ENCODE assay signal across 28 cellular contexts in the genomic region with DNA sequence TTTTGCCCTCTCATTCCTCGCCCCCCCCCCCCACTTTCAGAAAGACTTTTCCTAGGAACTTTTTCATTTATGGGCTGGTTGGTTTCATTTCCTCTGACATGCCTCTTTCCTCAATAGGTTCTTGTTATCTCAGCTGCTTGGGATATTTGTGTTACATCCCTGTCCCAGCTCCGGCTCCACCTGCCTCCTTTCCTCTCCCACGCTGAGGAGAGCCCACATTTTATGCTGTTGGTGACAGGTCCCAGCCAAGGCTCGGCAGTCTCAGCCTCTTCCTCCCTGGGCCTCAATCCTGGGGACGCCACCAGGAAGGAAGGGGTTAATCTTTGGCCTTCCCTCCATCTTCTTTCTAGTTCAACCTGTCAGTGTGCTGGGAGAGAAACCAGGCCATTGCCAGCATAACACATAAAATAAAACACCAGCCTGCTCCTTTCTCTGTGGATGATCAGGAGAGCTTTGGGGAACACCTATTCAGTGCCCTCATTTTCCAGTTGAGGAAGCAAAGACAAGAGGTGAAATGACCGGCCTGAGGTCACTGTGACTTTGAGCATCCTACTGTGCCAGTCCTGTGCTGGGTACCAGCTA.
"Had no signal": no experiment of that assay in that cellular context is flagged by ENCODE, and none has a peak within 500 bp of the region (broad histone marks: within the 10 kb centered on the region; RNA-seq: fewer than 3 reads in every experiment).

No MANE protein-coding gene starts in this region.

- H3K4me1 ChIP-seq: colonic mucosa, left lung, pancreas, prostate gland had no signal

- ATAC-seq: gastroesophageal sphincter; left lung; mucosa of descending colon; natural killer cell treated with Interleukin-12 subunit alpha and Interleukin-12 subunit beta and Interleukin-15 and Interleukin-18, amount 100 ng/mL, for 72 hours; pancreas; sciatic nerve; stimulated activated effector memory CD8-positive, alpha-beta T cell treated with anti-CD3 and anti-CD28 coated beads, Interleukin-12 subunit alpha, Interleukin-12 subunit beta, amount 100 ng/mL, for 72 hours had no signal

- DNase-seq: activated CD4-positive, alpha-beta T cell treated with anti-CD3 and anti-CD28 coated beads for 4 hours; activated CD4-positive, alpha-beta T cell treated with anti-CD3 and anti-CD28 coated beads, Interleukin-2, amount 50 U/mL, for 4 hours; activated gamma-delta T cell; activated naive CD4-positive, alpha-beta T cell treated with anti-CD3 and anti-CD28 coated beads, Interleukin-2, amount 10 ng/mL, durations not matched to agents 7 days and 5 days; activated naive CD8-positive, alpha-beta T cell treated with anti-CD3 and anti-CD28 coated beads, Interleukin-2, amount 10 ng/mL, durations not matched to agents 7 days and 5 days; activated T-cell treated with anti-CD3 and anti-CD28 coated beads, Interleukin-2, amount 50 U/mL, for 1 hour; cerebellar nuclear complex; colonic mucosa; effector memory CD4-positive, alpha-beta T cell; head of caudate nucleus; hypothalamus; immature natural killer cell; left lung; mucosa of descending colon; pancreas; retina; small intestine; stimulated activated CD4-positive, alpha-beta T cell treated with anti-CD3 and anti-CD28 coated beads, Interleukin-4, amount 100 ng/mL, for 24 hours; upper lobe of left lung had no signal

- H3K27me3 ChIP-seq: ascending aorta, cardiac muscle cell, colonic mucosa, gastroesophageal sphincter, left lung, pancreas, upper lobe of left lung had no signal

- H3K36me3 ChIP-seq: ascending aorta, cardiac muscle cell, colonic mucosa, gastroesophageal sphincter, left lung, pancreas, prostate gland, upper lobe of left lung had no signal

- H3K4me3 ChIP-seq: ascending aorta, cardiac muscle cell, colonic mucosa, gastroesophageal sphincter, left lung, lung, mucosa of descending colon, pancreas, prostate gland, upper lobe of left lung had no signal

- H3K27ac ChIP-seq: ascending aorta, cardiac muscle cell, colonic mucosa, gastroesophageal sphincter, left lung, pancreas, prostate gland, upper lobe of left lung, VCaP had no signal

- H3K9me3 ChIP-seq: ascending aorta, colonic mucosa, gastroesophageal sphincter, left lung, mucosa of descending colon, pancreas, prostate gland, upper lobe of left lung had no signal
